Comparison of ENCODE assay signal across 11 cellular contexts in genomic region chr6:127939442-127940066, GRCh38. TPM values are rescaled to one million over a fixed set of nuclear protein-coding genes. Genes with fewer than 3 reads are reported as not detected.
DNase-seq lines count a peak whose midpoint lies in the region; ATAC-seq and TF ChIP-seq lines count a peak whose summit lies in the region.
"Had no signal": no experiment of that assay in that cellular context is flagged by ENCODE, and none has a peak within 500 bp of the region (broad histone marks: within the 10 kb centered on the region; RNA-seq: fewer than 3 reads in every experiment).

No MANE protein-coding gene starts in this region.

- peak overlapping the region; percentile 21 for H3K27ac ChIP-seq in upper lobe of right lung
- H3K27ac ChIP-seq: BLaER1 had no signal

- no peaks in the 10 kb centered on the region for H3K36me3 ChIP-seq in upper lobe of right lung
- H3K36me3 ChIP-seq: BLaER1 had no signal

- H3K4me3 ChIP-seq in upper lobe of right lung = no peak overlapping the region
- H3K4me3 ChIP-seq: BLaER1 had no signal

- H3K4me3 Mint-ChIP-seq in activated naive CD4-positive, alpha-beta T cell treated with anti-CD3 and anti-CD28 coated beads, Interleukin-2, amount 50 U/mL, for 24 hours = no peak overlapping the region
- no peak overlapping the region for H3K4me3 Mint-ChIP-seq in activated naive CD8-positive, alpha-beta T cell treated with anti-CD3 and anti-CD28 coated beads for 36 hours
- H3K4me3 Mint-ChIP-seq: IgD-negative memory B cell had no signal

- ATAC-seq in upper lobe of right lung = peak; percentile 45
- ATAC-seq in HG03095 (IDR thresholded peaks at IDR 0.05; ENCODE audit: unreplicated experiment) = no peak

- no peaks in the 10 kb centered on the region for H3K36me3 Mint-ChIP-seq in activated naive CD4-positive, alpha-beta T cell treated with anti-CD3 and anti-CD28 coated beads, Interleukin-2, amount 50 U/mL, for 24 hours
- H3K36me3 Mint-ChIP-seq in activated naive CD8-positive, alpha-beta T cell treated with anti-CD3 and anti-CD28 coated beads for 36 hours = peaks cover 23% of the 10 kb centered on the region
- H3K36me3 Mint-ChIP-seq: IgD-negative memory B cell had no signal

- peaks cover 4% of the 10 kb centered on the region for H3K4me1 ChIP-seq in upper lobe of right lung
- H3K4me1 ChIP-seq: BLaER1 had no signal

- no peaks in the 10 kb centered on the region for H3K27me3 ChIP-seq in upper lobe of right lung
- H3K27me3 ChIP-seq: BLaER1 had no signal

- no peak for TF ChIP-seq CTCF in upper lobe of right lung (IDR thresholded peaks at IDR 0.05)

- no peaks in the 10 kb centered on the region for H3K9me3 ChIP-seq in upper lobe of right lung
- H3K9me3 ChIP-seq: BLaER1 had no signal

- H3K9me3 Mint-ChIP-seq in activated naive CD4-positive, alpha-beta T cell treated with anti-CD3 and anti-CD28 coated beads, Interleukin-2, amount 50 U/mL, for 24 hours = peaks cover 3% of the 10 kb centered on the region
- peaks cover 9% of the 10 kb centered on the region for H3K9me3 Mint-ChIP-seq in activated naive CD8-positive, alpha-beta T cell treated with anti-CD3 and anti-CD28 coated beads for 36 hours
- H3K9me3 Mint-ChIP-seq: IgD-negative memory B cell had no signal

- no peaks in the 10 kb centered on the region for H3K27me3 Mint-ChIP-seq in activated naive CD4-positive, alpha-beta T cell treated with anti-CD3 and anti-CD28 coated beads, Interleukin-2, amount 50 U/mL, for 24 hours
- no peaks in the 10 kb centered on the region for H3K27me3 Mint-ChIP-seq in activated naive CD8-positive, alpha-beta T cell treated with anti-CD3 and anti-CD28 coated beads for 36 hours

- H3K27ac Mint-ChIP-seq in activated naive CD4-positive, alpha-beta T cell treated with anti-CD3 and anti-CD28 coated beads, Interleukin-2, amount 50 U/mL, for 24 hours = peak overlapping the region; percentile 78
- H3K27ac Mint-ChIP-seq in activated naive CD8-positive, alpha-beta T cell treated with anti-CD3 and anti-CD28 coated beads for 36 hours = peak overlapping the region; percentile 82
- H3K27ac Mint-ChIP-seq: IgD-negative memory B cell had no signal

- intact Hi-C loops in upper lobe of right lung (cut with DNase I) = no loop called here

- DNase-seq in activated naive CD4-positive, alpha-beta T cell treated with anti-CD3 and anti-CD28 coated beads, Interleukin-2, amount 50 U/mL, for 16 hours = no peak
- no peak for DNase-seq in activated naive CD8-positive, alpha-beta T cell treated with anti-CD3 and anti-CD28 coated beads for 36 hours
- DNase-seq in hepatic stellate cell (ENCODE audit: low spot score) (peak; percentile 3), upper lobe of right lung (no peak), NCI-H2081 (lab: John Stamatoyannopoulos, UW) (no peak)
- no peak for DNase-seq in stimulated activated CD4-positive, alpha-beta T cell treated with anti-CD3 and anti-CD28 coated beads, Interleukin-1b, Interleukin-23, amount 100 ng/mL, for 48 hours
- DNase-seq: H7 had no signal

- peaks cover 72% of the 10 kb centered on the region for H3K4me1 Mint-ChIP-seq in activated naive CD4-positive, alpha-beta T cell treated with anti-CD3 and anti-CD28 coated beads, Interleukin-2, amount 50 U/mL, for 24 hours
- peaks cover 46% of the 10 kb centered on the region for H3K4me1 Mint-ChIP-seq in activated naive CD8-positive, alpha-beta T cell treated with anti-CD3 and anti-CD28 coated beads for 36 hours
- H3K4me1 Mint-ChIP-seq: IgD-negative memory B cell had no signal

RNA-seq across cellular contexts. Expression of gene THEMIS, which starts 38.7 kb away (rescaled TPM):
- 10 to 100 TPM; 48.3 to 49.7 TPM for total RNA-seq in activated naive CD8-positive, alpha-beta T cell treated with anti-CD3 and anti-CD28 coated beads for 36 hours
- total RNA-seq in upper lobe of right lung = 3.0 TPM
- total RNA-seq: H7 had no signal

Comparison
In these comparisons a context has a peak if more than half of its experiments do, and no peak if none do; other contexts are left out.
1. RNA of gene THEMIS, which starts 38.7 kb away (total RNA-seq): 48.3 to 49.7 TPM in activated naive CD8-positive, alpha-beta T cell treated with anti-CD3 and anti-CD28 coated beads for 36 hours; 3.0 TPM in upper lobe of right lung (single experiment); every median in the first group is over 10 times any median in the second.